ENCODE assay signal across 2 cellular contexts in genomic region chr11:88330826-88331428, GRCh38.
TF ChIP-seq lines count a peak whose summit lies in the region.

No MANE protein-coding gene starts in this region.

TF ChIP-seq in GM23338, 12 proteins besides CTCF, POLR2A, EP300 and RAD21:
- no peak for TF ChIP-seq ZNF462 (CRISPR knock-in tag; IDR thresholded peaks at IDR 0.05)
- no peak for TF ChIP-seq ETS1 (IDR thresholded peaks at IDR 0.05)
- TF ChIP-seq STAT1 (IDR thresholded peaks at IDR 0.05; ENCODE audit: unreplicated experiment) = no peak
- TF ChIP-seq NANOG (IDR thresholded peaks at IDR 0.05; ENCODE audit: borderline replicate concordance) = no peak
- no peak for TF ChIP-seq CREB1 (CRISPR knock-in tag; IDR thresholded peaks at IDR 0.05; ENCODE audit: low read depth)
- TF ChIP-seq REST (IDR thresholded peaks at IDR 0.05; ENCODE audit: unreplicated experiment) = no peak
- TF ChIP-seq ZNF331 (CRISPR knock-in tag; IDR thresholded peaks at IDR 0.05; ENCODE audit: low read depth) = no peak
- no peak for TF ChIP-seq EZH2phosphoT487 (IDR thresholded peaks at IDR 0.05; ENCODE audit: unreplicated experiment)
- TF ChIP-seq JUNB (IDR thresholded peaks at IDR 0.05; ENCODE audit: unreplicated experiment) = no peak
- no peak for TF ChIP-seq EZH2 (IDR thresholded peaks at IDR 0.05; ENCODE audit: low read depth, unreplicated experiment)
- no peak for TF ChIP-seq POLR2AphosphoS5 (IDR thresholded peaks at IDR 0.05; ENCODE audit: low read depth)
- TF ChIP-seq ZNF114 (CRISPR knock-in tag; IDR thresholded peaks at IDR 0.05) = no peak

TF ChIP-seq in GM12878, 131 proteins besides CTCF, POLR2A, EP300 and RAD21:
- TF ChIP-seq POU2F2 (IDR thresholded peaks at IDR 0.05; ENCODE audit: borderline replicate concordance, low read depth, low read length) (peak; percentile 12; the same call in 1 of the 3 replicates), ZNF207 (IDR thresholded peaks at IDR 0.05; ENCODE audit: borderline replicate concordance) (no peak)
